Comparison of ENCODE assay signal across 22 cellular contexts in the genomic region with DNA sequence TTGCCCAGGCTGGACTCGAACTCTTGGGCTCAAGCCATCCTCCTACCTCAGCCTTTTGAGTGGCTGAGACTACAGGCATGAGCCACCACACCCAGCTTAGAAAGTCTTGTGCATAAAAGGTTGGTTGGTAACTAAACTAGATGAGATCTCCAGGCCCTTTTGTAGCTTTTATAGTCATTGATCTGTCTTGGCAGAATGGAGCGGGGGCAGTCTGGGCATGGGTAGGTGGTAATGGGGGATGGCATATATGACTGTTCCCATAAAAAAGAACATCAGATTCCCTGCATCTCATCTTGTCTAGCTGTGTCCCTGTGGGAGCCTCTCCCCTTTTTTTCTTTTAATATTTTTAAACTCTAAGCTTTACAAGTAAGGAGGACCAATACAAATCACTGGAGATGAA.
"Had no signal": no experiment of that assay in that cellular context is flagged by ENCODE, and none has a peak within 500 bp of the region (broad histone marks: within the 10 kb centered on the region; RNA-seq: fewer than 3 reads in every experiment).

No MANE protein-coding gene starts in this region.

- H3K27ac Mint-ChIP-seq: dendritic cell treated with granulocyte-macrophage colony-stimulating factor and Interleukin-4, amounts not matched to agents 40 ng/mL and 50 ng/mL, for 4 days; effector memory CD8-positive, alpha-beta T cell; endodermal cell had no signal

- H3K27me3 Mint-ChIP-seq: dendritic cell treated with granulocyte-macrophage colony-stimulating factor and Interleukin-4, amounts not matched to agents 40 ng/mL and 50 ng/mL, for 4 days had no signal

- H3K27me3 ChIP-seq: colonic mucosa, dorsolateral prefrontal cortex, gastrocnemius medialis had no signal

- DNase-seq: colonic mucosa; cortex of kidney; dermis blood vessel endothelial cell; dorsolateral prefrontal cortex; effector CD4-positive, alpha-beta T cell; effector memory CD4-positive, alpha-beta T cell; effector memory CD8-positive, alpha-beta T cell; endodermal cell; erythroblast; esophagus squamous epithelium; foreskin fibroblast; foreskin keratinocyte; foreskin melanocyte; gastrocnemius medialis; glutamatergic neuron; heart left ventricle; heart right ventricle had no signal

- H3K4me1 Mint-ChIP-seq: endodermal cell had no signal

- H3K4me1 ChIP-seq: colonic mucosa, esophagus muscularis mucosa, esophagus squamous epithelium, foreskin keratinocyte, gastrocnemius medialis, gastroesophageal sphincter, heart left ventricle, heart right ventricle had no signal

- H3K9me3 ChIP-seq: colonic mucosa, esophagus muscularis mucosa, esophagus squamous epithelium, gastrocnemius medialis, heart left ventricle, heart right ventricle had no signal

- H3K4me3 Mint-ChIP-seq: dendritic cell treated with granulocyte-macrophage colony-stimulating factor and Interleukin-4, amounts not matched to agents 40 ng/mL and 50 ng/mL, for 4 days; effector memory CD8-positive, alpha-beta T cell; endodermal cell had no signal

- H3K27ac ChIP-seq: colonic mucosa, coronary artery, dorsolateral prefrontal cortex, epithelial cell of prostate, esophagus muscularis mucosa, esophagus squamous epithelium, foreskin keratinocyte, gastrocnemius medialis, gastroesophageal sphincter, heart left ventricle, heart right ventricle had no signal

- H3K36me3 ChIP-seq: colonic mucosa, esophagus muscularis mucosa, esophagus squamous epithelium, gastrocnemius medialis, gastroesophageal sphincter, heart left ventricle, heart right ventricle had no signal

- H3K4me3 ChIP-seq: colonic mucosa, coronary artery, dorsolateral prefrontal cortex, esophagus muscularis mucosa, esophagus squamous epithelium, gastrocnemius medialis, gastroesophageal sphincter, heart left ventricle, heart right ventricle had no signal

- H3K9me3 Mint-ChIP-seq: dendritic cell treated with granulocyte-macrophage colony-stimulating factor and Interleukin-4, amounts not matched to agents 40 ng/mL and 50 ng/mL, for 4 days; effector memory CD8-positive, alpha-beta T cell; endodermal cell had no signal
